8 cellular contexts compared by ENCODE assay signal in genomic region chr4:15655223-15656037, GRCh38. TPM values are rescaled to one million over a fixed set of nuclear protein-coding genes. Genes with fewer than 3 reads are reported as not detected.
DNase-seq lines count a peak whose midpoint lies in the region; ATAC-seq and TF ChIP-seq lines count a peak whose summit lies in the region.

A gene with protein sequence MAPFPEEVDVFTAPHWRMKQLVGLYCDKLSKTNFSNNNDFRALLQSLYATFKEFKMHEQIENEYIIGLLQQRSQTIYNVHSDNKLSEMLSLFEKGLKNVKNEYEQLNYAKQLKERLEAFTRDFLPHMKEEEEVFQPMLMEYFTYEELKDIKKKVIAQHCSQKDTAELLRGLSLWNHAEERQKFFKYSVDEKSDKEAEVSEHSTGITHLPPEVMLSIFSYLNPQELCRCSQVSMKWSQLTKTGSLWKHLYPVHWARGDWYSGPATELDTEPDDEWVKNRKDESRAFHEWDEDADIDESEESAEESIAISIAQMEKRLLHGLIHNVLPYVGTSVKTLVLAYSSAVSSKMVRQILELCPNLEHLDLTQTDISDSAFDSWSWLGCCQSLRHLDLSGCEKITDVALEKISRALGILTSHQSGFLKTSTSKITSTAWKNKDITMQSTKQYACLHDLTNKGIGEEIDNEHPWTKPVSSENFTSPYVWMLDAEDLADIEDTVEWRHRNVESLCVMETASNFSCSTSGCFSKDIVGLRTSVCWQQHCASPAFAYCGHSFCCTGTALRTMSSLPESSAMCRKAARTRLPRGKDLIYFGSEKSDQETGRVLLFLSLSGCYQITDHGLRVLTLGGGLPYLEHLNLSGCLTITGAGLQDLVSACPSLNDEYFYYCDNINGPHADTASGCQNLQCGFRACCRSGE (minus strand): TSS chr4:15655357. CDS start chr4:15655287, 70 bp downstream.

- no peak for TF ChIP-seq CTCF in BJ (IDR thresholded peaks at IDR 0.05; ENCODE audit: insufficient read depth, low read depth, low read length)
- TF ChIP-seq CTCF in lower leg skin (IDR thresholded peaks at IDR 0.05), result no peak

- POLR2A ChIA-PET in BJ (lab: Charles Lee), result no interaction called here

- H3K4me3 ChIP-seq in BJ (ENCODE audit: low read depth, low read length) (peak within 1 kb of the TSS; percentile 83), lower leg skin (ENCODE audit: low read depth, poor library complexity, severe bottlenecking) (peak within 1 kb of the TSS; percentile 73)

- intact Hi-C loops in lower leg skin (cut with DNase I; ENCODE audit: low total_unique reads), result loop anchor here (10.0 kb wide), 1 partner anchor 651 kb away; the partner anchor contains the start of gene CPEB2

- H3K36me3 ChIP-seq in BJ (ENCODE audit: control insufficient read depth, insufficient read depth, low read length), result no peaks in the 10 kb centered on the region

- 6 to 7% methylated on average over 44 to 67 of the region's 85 CpGs for WGBS in lower leg skin, 2 donors

- CTCF ChIA-PET in BJ (lab: Yijun Ruan, JAX), result interaction anchor here (0.6 to 1.3 kb wide), 4 partner anchors 19 to 503 kb away, joined by 3 to 5 read pairs (median 3); no protein-coding TSS in a partner anchor

- ATAC-seq in HG03432 (IDR thresholded peaks at IDR 0.05; ENCODE audit: unreplicated experiment), result peak; percentile 78

- DNase-seq in BJ (ENCODE audit: low read depth), result no peak
- DNase-seq in NCI-H510A treated with DMSO at 0.1 percent for 48 hours (lab: John Stamatoyannopoulos, UW), result peak; percentile 41
- peak; percentile 62 to 71 for DNase-seq in activated CD4-positive, alpha-beta T cell treated with anti-CD3 and anti-CD28 coated beads, Interleukin-2, amount 50 U/mL, for 4 hours
- peak; percentile 55 to 89 for DNase-seq in dermis microvascular lymphatic vessel endothelial cell (ENCODE audit: low read depth in 2 of 2)
- DNase-seq in lower leg skin (ENCODE audit: low spot score in 2 of 2), result peak; percentile 66 to 94
- peak; percentile 64 to 78 for DNase-seq in stimulated activated CD4-positive, alpha-beta T cell treated with anti-CD3 and anti-CD28 coated beads, Interleukin-4, amount 100 ng/mL, for 48 hours (ENCODE audit: low read depth in 2 of 2)

- TF ChIP-seq POLR2A in GM19193 (IDR thresholded peaks at IDR 0.05; ENCODE audit: extremely low read depth, insufficient read depth, insufficient read length), result peak; percentile 73
- peak in 1 of 2 donors; percentile 51 for TF ChIP-seq POLR2A in lower leg skin (IDR thresholded peaks at IDR 0.05)

- H3K27me3 ChIP-seq in BJ (ENCODE audit: control insufficient read depth, insufficient read depth, low read length), result no peaks in the 10 kb centered on the region

RNA-seq across cellular contexts. Expression of the gene that starts here (rescaled TPM):
- 20.5 and 43.8 TPM in 2 replicates for polyA plus RNA-seq in BJ (2011; rRNA removed)
- polyA minus RNA-seq in BJ (2011; rRNA and poly(A)+ RNA removed), result 35.1 and 38.2 TPM in 2 replicates
- 81.9 and 104 TPM in 2 replicates for total RNA-seq in dermis microvascular lymphatic vessel endothelial cell
- total RNA-seq in lower leg skin, result 10 to 100 TPM; 69.4 to 95.0 (median 80.3) TPM
